ENCODE assay signal across 7 cellular contexts in the genomic region with DNA sequence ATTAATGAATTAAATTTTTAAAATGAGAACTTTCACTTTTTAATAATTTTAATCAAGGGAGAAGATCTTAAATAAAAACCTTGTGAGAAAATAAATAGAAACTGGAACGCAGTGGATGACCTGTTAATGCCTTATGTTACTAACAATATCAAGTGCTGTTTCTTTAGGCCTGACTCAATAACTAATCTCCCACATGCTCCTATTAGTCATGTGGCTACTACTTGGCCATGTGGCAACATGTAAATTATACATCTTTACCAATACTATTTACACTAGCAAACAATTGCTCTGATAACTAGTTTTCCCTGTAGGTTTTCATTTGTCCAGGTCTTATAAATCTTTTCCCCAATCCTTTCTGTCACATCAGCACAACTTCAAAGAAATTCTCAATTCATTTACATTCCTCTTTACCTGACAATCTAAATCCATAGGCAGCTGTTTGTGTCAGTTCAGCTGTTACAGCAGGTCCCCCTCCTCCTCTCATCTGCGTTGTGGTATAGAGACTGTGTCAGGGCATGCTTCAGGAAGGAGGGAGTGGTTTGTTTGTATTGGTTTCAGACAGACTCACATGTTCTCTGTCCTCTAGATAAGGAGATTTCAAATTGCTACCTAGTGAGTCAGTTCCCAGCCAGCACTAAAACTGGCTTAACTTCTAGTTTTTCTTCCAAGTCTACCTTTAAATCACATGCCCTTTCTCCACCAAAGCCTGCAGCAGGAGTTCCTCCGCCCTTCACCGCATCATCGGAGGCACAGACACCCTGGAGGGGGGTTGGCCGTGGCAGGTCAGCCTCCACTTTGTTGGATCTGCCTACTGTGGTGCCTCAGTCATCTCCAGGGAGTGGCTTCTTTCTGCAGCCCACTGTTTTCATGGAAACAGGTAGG. TPM values are rescaled to one million over a fixed set of nuclear protein-coding genes. Genes with fewer than 3 reads are reported as not detected.
A peak's percentile ranks its signal among the peaks of the same experiment; 100 is the strongest.
DNase-seq lines count a peak whose midpoint lies in the region; FAIRE-seq and TF ChIP-seq lines count a peak whose summit lies in the region.

No MANE protein-coding gene starts in this region.

- H3K27ac Mint-ChIP-seq in HFFc6: peak overlapping the region; percentile 98

- peak; percentile 77 for FAIRE-seq in urothelium cell line (lab: Jason Lieb, UNC)

- peak overlapping the region; percentile 85 for H3K4me3 Mint-ChIP-seq in HFFc6

- no peak for TF ChIP-seq CTCF in GM13976 (IDR thresholded peaks at IDR 0.05; ENCODE audit: borderline replicate concordance, control extremely low read depth, extremely low read depth, insufficient read depth, missing control alignments)
- no peak for TF ChIP-seq CTCF in HFFc6 (IDR thresholded peaks at IDR 0.05)

- H3K27me3 Mint-ChIP-seq in HFFc6 (ENCODE audit: insufficient read depth): no peaks in the 10 kb centered on the region; the same call in 1 of the 2 replicates

- in situ Hi-C loops in GM13976 (cut with MboI; ENCODE audit: low sequenced_read_pairs, unreplicated experiment): no loop called here

- DNase-seq in GM13976 (ENCODE audit: low spot score) (peak; percentile 53), HFFc6 (peak; percentile 96), NCI-H2107 (lab: John Stamatoyannopoulos, UW) (peak; percentile 24), iPS-NIHi7 (ENCODE audit: extremely low spot score) (peak; percentile 49), urothelium cell line (ENCODE audit: low spot score) (peak; percentile 90), D341Med (ENCODE audit: low spot score) (no peak)
- peak; percentile 34 to 40 for DNase-seq in activated T-cell treated with anti-CD3 and anti-CD28 coated beads, Interleukin-2, amount 50 U/mL, for 48 hours

- peaks cover 31% of the 10 kb centered on the region for H3K4me1 Mint-ChIP-seq in HFFc6 (ENCODE audit: low read depth)

- H3K36me3 Mint-ChIP-seq in HFFc6 (ENCODE audit: low read depth): peaks cover under 1% of the 10 kb centered on the region; the same call in 1 of the 2 replicates

- no peaks in the 10 kb centered on the region for H3K9me3 Mint-ChIP-seq in HFFc6

RNA-seq across cellular contexts. Expression of gene C3orf52, which starts 11.3 kb away (rescaled TPM):
- total RNA-seq in HFFc6 (2021; fragmentation: NEBNext Ultra II Directional; extraction: Animal tissue kit (Norgen Biotek cat#: 25700)): 10 to 100 TPM in 5 of 6 experiments, 1 to 10 TPM in 1; 9.7 to 11.6 (median 10.7) TPM

RNA-seq across cellular contexts. Expression of gene TMPRSS7, which starts 40.3 kb away (rescaled TPM):
- total RNA-seq in HFFc6 (2021; fragmentation: NEBNext Ultra II Directional; extraction: Animal tissue kit (Norgen Biotek cat#: 25700)): under 1 TPM in 1 of 6 experiments, not detected in 5; 0.10 TPM

RNA-seq across cellular contexts. Expression of gene GCSAM, which starts 58.2 kb away (rescaled TPM):
- not detected for total RNA-seq in HFFc6 (2021; fragmentation: NEBNext Ultra II Directional; extraction: Animal tissue kit (Norgen Biotek cat#: 25700))
